1 cellular context compared by ENCODE assay signal in the genomic region with DNA sequence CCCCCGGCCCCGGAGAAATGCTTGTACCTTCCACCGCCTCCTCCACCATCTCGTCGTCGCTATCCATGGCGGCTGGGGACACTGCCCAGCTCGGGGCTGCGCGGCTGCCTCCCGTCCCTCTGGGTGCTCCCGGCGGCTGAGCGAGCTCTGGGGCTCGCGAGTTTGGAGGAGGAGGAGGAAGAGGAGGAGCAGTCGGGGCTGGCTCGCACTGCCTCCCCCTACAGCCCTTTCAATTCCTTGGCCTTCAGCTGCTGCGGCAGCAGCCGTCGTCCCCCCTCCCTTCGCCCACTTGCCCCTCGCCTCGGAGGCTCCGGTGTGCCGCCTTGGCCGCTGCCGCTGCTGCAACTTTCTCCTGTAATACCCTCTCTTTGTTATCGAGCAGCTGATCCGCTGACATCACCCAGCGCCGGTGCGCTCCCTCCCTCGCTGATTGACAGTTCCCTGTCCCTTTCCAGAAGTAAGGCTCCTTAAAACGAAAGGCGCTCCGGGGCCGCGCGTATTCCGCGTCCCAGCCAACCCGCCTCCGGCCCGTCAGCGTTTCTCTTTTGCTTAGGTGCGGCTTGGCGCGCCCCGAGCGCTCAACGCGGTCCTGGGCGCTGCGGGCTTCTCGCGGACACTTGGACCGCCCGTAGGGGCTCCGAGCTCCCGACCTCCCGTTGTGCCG.
TF ChIP-seq lines count a peak whose summit lies in the region.

A gene (minus strand): TSS at position 149 of the 664 bp plus-strand sequence. CDS start 82 bp downstream, at position 67.

TF ChIP-seq in HEK293, 187 proteins besides CTCF, POLR2A, EP300 and RAD21 (continued from another document and continues in another):
- TF ChIP-seq, protein P1, sequence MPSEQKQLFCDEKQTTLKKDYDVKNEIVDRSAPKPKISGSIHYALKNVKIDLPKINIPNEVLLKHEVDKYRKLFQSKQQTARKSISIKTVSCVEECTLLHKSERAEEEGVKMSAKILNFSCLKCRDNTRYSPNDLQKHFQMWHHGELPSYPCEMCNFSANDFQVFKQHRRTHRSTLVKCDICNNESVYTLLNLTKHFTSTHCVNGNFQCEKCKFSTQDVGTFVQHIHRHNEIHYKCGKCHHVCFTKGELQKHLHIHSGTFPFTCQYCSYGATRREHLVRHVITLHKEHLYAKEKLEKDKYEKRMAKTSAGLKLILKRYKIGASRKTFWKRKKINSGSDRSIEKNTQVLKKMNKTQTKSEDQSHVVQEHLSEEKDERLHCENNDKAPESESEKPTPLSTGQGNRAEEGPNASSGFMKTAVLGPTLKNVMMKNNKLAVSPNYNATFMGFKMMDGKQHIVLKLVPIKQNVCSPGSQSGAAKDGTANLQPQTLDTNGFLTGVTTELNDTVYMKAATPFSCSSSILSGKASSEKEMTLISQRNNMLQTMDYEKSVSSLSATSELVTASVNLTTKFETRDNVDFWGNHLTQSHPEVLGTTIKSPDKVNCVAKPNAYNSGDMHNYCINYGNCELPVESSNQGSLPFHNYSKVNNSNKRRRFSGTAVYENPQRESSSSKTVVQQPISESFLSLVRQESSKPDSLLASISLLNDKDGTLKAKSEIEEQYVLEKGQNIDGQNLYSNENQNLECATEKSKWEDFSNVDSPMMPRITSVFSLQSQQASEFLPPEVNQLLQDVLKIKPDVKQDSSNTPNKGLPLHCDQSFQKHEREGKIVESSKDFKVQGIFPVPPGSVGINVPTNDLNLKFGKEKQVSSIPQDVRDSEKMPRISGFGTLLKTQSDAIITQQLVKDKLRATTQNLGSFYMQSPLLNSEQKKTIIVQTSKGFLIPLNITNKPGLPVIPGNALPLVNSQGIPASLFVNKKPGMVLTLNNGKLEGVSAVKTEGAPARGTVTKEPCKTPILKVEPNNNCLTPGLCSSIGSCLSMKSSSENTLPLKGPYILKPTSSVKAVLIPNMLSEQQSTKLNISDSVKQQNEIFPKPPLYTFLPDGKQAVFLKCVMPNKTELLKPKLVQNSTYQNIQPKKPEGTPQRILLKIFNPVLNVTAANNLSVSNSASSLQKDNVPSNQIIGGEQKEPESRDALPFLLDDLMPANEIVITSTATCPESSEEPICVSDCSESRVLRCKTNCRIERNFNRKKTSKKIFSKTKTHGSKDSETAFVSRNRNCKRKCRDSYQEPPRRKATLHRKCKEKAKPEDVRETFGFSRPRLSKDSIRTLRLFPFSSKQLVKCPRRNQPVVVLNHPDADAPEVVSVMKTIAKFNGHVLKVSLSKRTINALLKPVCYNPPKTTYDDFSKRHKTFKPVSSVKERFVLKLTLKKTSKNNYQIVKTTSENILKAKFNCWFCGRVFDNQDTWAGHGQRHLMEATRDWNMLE (tag by site-specific recombination; conservative IDR thresholded peaks at IDR 0.05; ENCODE audit: low read depth): no peak
- TF ChIP-seq ZNF791 (tag by site-specific recombination; IDR thresholded peaks at IDR 0.05): no peak
- TF ChIP-seq, protein P2, sequence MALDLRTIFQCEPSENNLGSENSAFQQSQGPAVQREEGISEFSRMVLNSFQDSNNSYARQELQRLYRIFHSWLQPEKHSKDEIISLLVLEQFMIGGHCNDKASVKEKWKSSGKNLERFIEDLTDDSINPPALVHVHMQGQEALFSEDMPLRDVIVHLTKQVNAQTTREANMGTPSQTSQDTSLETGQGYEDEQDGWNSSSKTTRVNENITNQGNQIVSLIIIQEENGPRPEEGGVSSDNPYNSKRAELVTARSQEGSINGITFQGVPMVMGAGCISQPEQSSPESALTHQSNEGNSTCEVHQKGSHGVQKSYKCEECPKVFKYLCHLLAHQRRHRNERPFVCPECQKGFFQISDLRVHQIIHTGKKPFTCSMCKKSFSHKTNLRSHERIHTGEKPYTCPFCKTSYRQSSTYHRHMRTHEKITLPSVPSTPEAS (tag by site-specific recombination; IDR thresholded peaks at IDR 0.05): no peak
- TF ChIP-seq, protein P3, sequence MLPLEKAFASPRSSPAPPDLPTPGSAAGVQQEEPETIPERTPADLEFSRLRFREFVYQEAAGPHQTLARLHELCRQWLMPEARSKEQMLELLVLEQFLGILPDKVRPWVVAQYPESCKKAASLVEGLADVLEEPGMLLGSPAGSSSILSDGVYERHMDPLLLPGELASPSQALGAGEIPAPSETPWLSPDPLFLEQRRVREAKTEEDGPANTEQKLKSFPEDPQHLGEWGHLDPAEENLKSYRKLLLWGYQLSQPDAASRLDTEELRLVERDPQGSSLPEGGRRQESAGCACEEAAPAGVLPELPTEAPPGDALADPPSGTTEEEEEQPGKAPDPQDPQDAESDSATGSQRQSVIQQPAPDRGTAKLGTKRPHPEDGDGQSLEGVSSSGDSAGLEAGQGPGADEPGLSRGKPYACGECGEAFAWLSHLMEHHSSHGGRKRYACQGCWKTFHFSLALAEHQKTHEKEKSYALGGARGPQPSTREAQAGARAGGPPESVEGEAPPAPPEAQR (tag by site-specific recombination; IDR thresholded peaks at IDR 0.05): no peak
- TF ChIP-seq, protein P4, sequence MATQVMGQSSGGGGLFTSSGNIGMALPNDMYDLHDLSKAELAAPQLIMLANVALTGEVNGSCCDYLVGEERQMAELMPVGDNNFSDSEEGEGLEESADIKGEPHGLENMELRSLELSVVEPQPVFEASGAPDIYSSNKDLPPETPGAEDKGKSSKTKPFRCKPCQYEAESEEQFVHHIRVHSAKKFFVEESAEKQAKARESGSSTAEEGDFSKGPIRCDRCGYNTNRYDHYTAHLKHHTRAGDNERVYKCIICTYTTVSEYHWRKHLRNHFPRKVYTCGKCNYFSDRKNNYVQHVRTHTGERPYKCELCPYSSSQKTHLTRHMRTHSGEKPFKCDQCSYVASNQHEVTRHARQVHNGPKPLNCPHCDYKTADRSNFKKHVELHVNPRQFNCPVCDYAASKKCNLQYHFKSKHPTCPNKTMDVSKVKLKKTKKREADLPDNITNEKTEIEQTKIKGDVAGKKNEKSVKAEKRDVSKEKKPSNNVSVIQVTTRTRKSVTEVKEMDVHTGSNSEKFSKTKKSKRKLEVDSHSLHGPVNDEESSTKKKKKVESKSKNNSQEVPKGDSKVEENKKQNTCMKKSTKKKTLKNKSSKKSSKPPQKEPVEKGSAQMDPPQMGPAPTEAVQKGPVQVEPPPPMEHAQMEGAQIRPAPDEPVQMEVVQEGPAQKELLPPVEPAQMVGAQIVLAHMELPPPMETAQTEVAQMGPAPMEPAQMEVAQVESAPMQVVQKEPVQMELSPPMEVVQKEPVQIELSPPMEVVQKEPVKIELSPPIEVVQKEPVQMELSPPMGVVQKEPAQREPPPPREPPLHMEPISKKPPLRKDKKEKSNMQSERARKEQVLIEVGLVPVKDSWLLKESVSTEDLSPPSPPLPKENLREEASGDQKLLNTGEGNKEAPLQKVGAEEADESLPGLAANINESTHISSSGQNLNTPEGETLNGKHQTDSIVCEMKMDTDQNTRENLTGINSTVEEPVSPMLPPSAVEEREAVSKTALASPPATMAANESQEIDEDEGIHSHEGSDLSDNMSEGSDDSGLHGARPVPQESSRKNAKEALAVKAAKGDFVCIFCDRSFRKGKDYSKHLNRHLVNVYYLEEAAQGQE (tag by site-specific recombination; IDR thresholded peaks at IDR 0.05): 0 out of 2 replicates have a peak, but pooled peaks have one; percentile 19
- TF ChIP-seq ZNF311 (tag by site-specific recombination; IDR thresholded peaks at IDR 0.05; ENCODE audit: borderline replicate concordance): no peak
- no peak; the same call in 1 of the 2 replicates for TF ChIP-seq ZNF76 (tag by site-specific recombination; IDR thresholded peaks at IDR 0.05; ENCODE audit: borderline replicate concordance, low read depth)
- no peak for TF ChIP-seq ZNF747 (tag by site-specific recombination; IDR thresholded peaks at IDR 0.05)
- TF ChIP-seq ZFP37 (tag by site-specific recombination; IDR thresholded peaks at IDR 0.05): 0 out of 2 replicates have a peak, but pooled peaks have one; percentile 68
- TF ChIP-seq, protein P5, sequence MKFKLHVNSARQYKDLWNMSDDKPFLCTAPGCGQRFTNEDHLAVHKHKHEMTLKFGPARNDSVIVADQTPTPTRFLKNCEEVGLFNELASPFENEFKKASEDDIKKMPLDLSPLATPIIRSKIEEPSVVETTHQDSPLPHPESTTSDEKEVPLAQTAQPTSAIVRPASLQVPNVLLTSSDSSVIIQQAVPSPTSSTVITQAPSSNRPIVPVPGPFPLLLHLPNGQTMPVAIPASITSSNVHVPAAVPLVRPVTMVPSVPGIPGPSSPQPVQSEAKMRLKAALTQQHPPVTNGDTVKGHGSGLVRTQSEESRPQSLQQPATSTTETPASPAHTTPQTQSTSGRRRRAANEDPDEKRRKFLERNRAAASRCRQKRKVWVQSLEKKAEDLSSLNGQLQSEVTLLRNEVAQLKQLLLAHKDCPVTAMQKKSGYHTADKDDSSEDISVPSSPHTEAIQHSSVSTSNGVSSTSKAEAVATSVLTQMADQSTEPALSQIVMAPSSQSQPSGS (tag by site-specific recombination; IDR thresholded peaks at IDR 0.05; ENCODE audit: low read depth): no peak
- no peak for TF ChIP-seq FEZF1 (tag by site-specific recombination; IDR thresholded peaks at IDR 0.05)
- TF ChIP-seq ZNF175 (tag by site-specific recombination; IDR thresholded peaks at IDR 0.05): no peak
- TF ChIP-seq ZNF114 (tag by site-specific recombination; IDR thresholded peaks at IDR 0.05): no peak
- TF ChIP-seq ZNF529 (tag by site-specific recombination; IDR thresholded peaks at IDR 0.05; ENCODE audit: insufficient replicate concordance): no peak
- TF ChIP-seq ZNF792 (tag by site-specific recombination; IDR thresholded peaks at IDR 0.05): no peak
- no peak for TF ChIP-seq ZNF510 (tag by site-specific recombination; IDR thresholded peaks at IDR 0.05; ENCODE audit: insufficient replicate concordance)
- TF ChIP-seq ZNF654 (tag by site-specific recombination; IDR thresholded peaks at IDR 0.05; ENCODE audit: low read depth): no peak
- peak; percentile 53 for TF ChIP-seq ZNF341 (tag by site-specific recombination; IDR thresholded peaks at IDR 0.05; ENCODE audit: low read depth)
- TF ChIP-seq BCL11A (tag by site-specific recombination; IDR thresholded peaks at IDR 0.05; ENCODE audit: low read depth): no peak
- no peak for TF ChIP-seq ZNF433 (tag by site-specific recombination; IDR thresholded peaks at IDR 0.05; ENCODE audit: low read depth)
- TF ChIP-seq, protein P6, sequence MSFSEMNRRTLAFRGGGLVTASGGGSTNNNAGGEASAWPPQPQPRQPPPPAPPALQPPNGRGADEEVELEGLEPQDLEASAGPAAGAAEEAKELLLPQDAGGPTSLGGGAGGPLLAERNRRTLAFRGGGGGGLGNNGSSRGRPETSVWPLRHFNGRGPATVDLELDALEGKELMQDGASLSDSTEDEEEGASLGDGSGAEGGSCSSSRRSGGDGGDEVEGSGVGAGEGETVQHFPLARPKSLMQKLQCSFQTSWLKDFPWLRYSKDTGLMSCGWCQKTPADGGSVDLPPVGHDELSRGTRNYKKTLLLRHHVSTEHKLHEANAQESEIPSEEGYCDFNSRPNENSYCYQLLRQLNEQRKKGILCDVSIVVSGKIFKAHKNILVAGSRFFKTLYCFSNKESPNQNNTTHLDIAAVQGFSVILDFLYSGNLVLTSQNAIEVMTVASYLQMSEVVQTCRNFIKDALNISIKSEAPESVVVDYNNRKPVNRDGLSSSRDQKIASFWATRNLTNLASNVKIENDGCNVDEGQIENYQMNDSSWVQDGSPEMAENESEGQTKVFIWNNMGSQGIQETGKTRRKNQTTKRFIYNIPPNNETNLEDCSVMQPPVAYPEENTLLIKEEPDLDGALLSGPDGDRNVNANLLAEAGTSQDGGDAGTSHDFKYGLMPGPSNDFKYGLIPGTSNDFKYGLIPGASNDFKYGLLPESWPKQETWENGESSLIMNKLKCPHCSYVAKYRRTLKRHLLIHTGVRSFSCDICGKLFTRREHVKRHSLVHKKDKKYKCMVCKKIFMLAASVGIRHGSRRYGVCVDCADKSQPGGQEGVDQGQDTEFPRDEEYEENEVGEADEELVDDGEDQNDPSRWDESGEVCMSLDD (tag by site-specific recombination; IDR thresholded peaks at IDR 0.05): no peak
- TF ChIP-seq ZSCAN30 (tag by site-specific recombination; IDR thresholded peaks at IDR 0.05): peak; percentile 16; the same call in 1 of the 2 replicates
- TF ChIP-seq ZNF239 (tag by site-specific recombination; IDR thresholded peaks at IDR 0.05): no peak
- TF ChIP-seq ZNF169 (tag by site-specific recombination; IDR thresholded peaks at IDR 0.05): peak; percentile 88
- peak; percentile 74 for TF ChIP-seq OSR2 (tag by site-specific recombination; IDR thresholded peaks at IDR 0.05)
- no peak; the same call in 1 of the 2 replicates for TF ChIP-seq ZNF585B (tag by site-specific recombination; IDR thresholded peaks at IDR 0.05)
- no peak for TF ChIP-seq ZNF670 (tag by site-specific recombination; IDR thresholded peaks at IDR 0.05; ENCODE audit: low read depth)
- no peak for TF ChIP-seq ZNF202 (tag by site-specific recombination; IDR thresholded peaks at IDR 0.05; ENCODE audit: borderline replicate concordance)
- peak; percentile 19; the same call in 1 of the 2 replicates for TF ChIP-seq YY2 (tag by site-specific recombination; IDR thresholded peaks at IDR 0.05)
- TF ChIP-seq ZNF404 (tag by site-specific recombination; IDR thresholded peaks at IDR 0.05): no peak
- no peak for TF ChIP-seq ZNF23 (tag by site-specific recombination; IDR thresholded peaks at IDR 0.05; ENCODE audit: borderline replicate concordance)
- TF ChIP-seq ZNF521 (tag by site-specific recombination; IDR thresholded peaks at IDR 0.05): no peak
- no peak for TF ChIP-seq ZNF354C (tag by site-specific recombination; IDR thresholded peaks at IDR 0.05; ENCODE audit: borderline replicate concordance, low read depth)
- no peak for TF ChIP-seq ZSCAN16 (tag by site-specific recombination; IDR thresholded peaks at IDR 0.05)
- no peak for TF ChIP-seq ZFP69B (tag by site-specific recombination; IDR thresholded peaks at IDR 0.05)
- TF ChIP-seq, protein P7, sequence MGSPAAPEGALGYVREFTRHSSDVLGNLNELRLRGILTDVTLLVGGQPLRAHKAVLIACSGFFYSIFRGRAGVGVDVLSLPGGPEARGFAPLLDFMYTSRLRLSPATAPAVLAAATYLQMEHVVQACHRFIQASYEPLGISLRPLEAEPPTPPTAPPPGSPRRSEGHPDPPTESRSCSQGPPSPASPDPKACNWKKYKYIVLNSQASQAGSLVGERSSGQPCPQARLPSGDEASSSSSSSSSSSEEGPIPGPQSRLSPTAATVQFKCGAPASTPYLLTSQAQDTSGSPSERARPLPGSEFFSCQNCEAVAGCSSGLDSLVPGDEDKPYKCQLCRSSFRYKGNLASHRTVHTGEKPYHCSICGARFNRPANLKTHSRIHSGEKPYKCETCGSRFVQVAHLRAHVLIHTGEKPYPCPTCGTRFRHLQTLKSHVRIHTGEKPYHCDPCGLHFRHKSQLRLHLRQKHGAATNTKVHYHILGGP (tag by site-specific recombination; IDR thresholded peaks at IDR 0.05): no peak
- TF ChIP-seq, protein P8, sequence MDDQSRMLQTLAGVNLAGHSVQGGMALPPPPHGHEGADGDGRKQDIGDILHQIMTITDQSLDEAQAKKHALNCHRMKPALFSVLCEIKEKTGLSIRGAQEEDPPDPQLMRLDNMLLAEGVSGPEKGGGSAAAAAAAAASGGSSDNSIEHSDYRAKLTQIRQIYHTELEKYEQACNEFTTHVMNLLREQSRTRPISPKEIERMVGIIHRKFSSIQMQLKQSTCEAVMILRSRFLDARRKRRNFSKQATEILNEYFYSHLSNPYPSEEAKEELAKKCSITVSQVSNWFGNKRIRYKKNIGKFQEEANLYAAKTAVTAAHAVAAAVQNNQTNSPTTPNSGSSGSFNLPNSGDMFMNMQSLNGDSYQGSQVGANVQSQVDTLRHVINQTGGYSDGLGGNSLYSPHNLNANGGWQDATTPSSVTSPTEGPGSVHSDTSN (CRISPR knock-in tag; IDR thresholded peaks at IDR 0.05): peak; percentile 30; the same call in 1 of the 2 replicates
